In the genomic region with DNA sequence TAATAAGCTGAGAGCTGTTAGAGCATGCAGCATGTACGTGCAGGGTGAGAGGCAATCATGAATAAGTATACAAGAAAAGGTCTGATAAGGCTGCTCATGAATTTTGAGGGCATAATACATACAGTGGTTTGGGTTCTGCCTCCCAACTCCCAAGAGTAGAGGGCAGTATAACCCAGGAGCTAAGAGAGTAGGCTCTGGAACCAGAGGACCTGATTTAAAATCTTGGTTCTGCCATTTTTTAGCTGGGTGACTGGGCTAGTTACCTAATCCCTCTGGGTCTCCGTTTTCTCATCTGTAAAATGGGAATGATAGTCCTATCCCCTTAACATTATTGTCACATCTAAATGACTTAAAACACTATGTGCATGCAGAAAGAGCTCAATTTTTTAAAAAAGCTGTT, we compare ENCODE assay signal across 20 cellular contexts.
DNase-seq lines count a peak whose midpoint lies in the region; ATAC-seq, FAIRE-seq and TF ChIP-seq lines count a peak whose summit lies in the region.
"Had no signal": no experiment of that assay in that cellular context is flagged by ENCODE, and none has a peak within 500 bp of the region (broad histone marks: within the 10 kb centered on the region; RNA-seq: fewer than 3 reads in every experiment).

No MANE protein-coding gene starts in this region.

- no peak; the same call in 2 of the 3 replicates for ATAC-seq in K562
- no peak for ATAC-seq in foreskin keratinocyte
- ATAC-seq: activated T-cell treated with anti-CD3 and anti-CD28 coated beads, Interleukin-2, amount 50 U/mL, for 4 hours; mucosa of descending colon; pancreas; stimulated activated naive CD8-positive, alpha-beta T cell treated with anti-CD3 and anti-CD28 coated beads, Interleukin-15, Interleukin-2, amounts not matched to agents 100 U/mL and 50 U/mL, for 24 hours had no signal

- H3K79me2 ChIP-seq in K562 (ENCODE audit: control insufficient read depth, insufficient read depth, low read length), result no peaks in the 10 kb centered on the region

- no peak overlapping the region for H3K4me3 Mint-ChIP-seq in CD14-positive monocyte
- H3K4me3 Mint-ChIP-seq: activated CD4-positive, alpha-beta T cell treated with anti-CD3 and anti-CD28 coated beads, Interleukin-2, amount 10 ng/mL, durations not matched to agents 24 days and 14 days; activated T-cell treated with anti-CD3 and anti-CD28 coated beads, Interleukin-2, amount 50 U/mL, for 4 hours; CD8-positive, alpha-beta memory T cell; dendritic cell treated with granulocyte-macrophage colony-stimulating factor and Interleukin-4, amounts not matched to agents 40 ng/mL and 50 ng/mL, for 4 days had no signal

- no peaks in the 10 kb centered on the region for H3K36me3 ChIP-seq in K562 (ENCODE audit: control insufficient read depth, insufficient read depth, low read length)

- no peak overlapping the region for H3K27ac ChIP-seq in K562 (ENCODE audit: extremely low read depth, low read depth, low read length)
- H3K27ac ChIP-seq in foreskin keratinocyte, result no peak overlapping the region
- H3K27ac ChIP-seq: pancreas, PC-9 had no signal

- peaks cover 1 to 5% (median 3%) of the 10 kb centered on the region in 3 donors for H3K27me3 Mint-ChIP-seq in CD14-positive monocyte (ENCODE audit: low read depth in 3 of 3)
- H3K27me3 Mint-ChIP-seq: dendritic cell treated with granulocyte-macrophage colony-stimulating factor and Interleukin-4, amounts not matched to agents 40 ng/mL and 50 ng/mL, for 4 days had no signal

- H4K20me1 ChIP-seq in K562 (replicated peaks; ENCODE audit: control insufficient read depth, insufficient read depth, low read length), result no peaks in the 10 kb centered on the region

- H3K27me3 ChIP-seq in K562 (ENCODE audit: control insufficient read depth in 2 of 2, insufficient read depth in 2 of 2, low read length in 2 of 2) (no peaks in the 10 kb centered on the region), foreskin keratinocyte (peaks cover 1% of the 10 kb centered on the region)
- H3K27me3 ChIP-seq: pancreas had no signal

- DNase-seq in EH (ENCODE audit: low read depth) (peak; percentile 24), LHCN-M2 (ENCODE audit: low read depth) (peak; percentile 17), K562 (ENCODE audit: extremely low read depth in 1 of 4, low spot score in 3 of 4) (peak in 1 of 4 experiments; percentile 9), foreskin keratinocyte (no peak), NK-92 (lab: John Stamatoyannopoulos, UW; ENCODE audit: unreplicated experiment) (no peak), CD14-positive monocyte (ENCODE audit: low spot score) (no peak), CD1c-positive myeloid dendritic cell (ENCODE audit: extremely low spot score) (no peak)
- no peak for DNase-seq in activated CD8-positive, alpha-beta memory T cell treated with anti-CD3 and anti-CD28 coated beads, Interleukin-2, amount 50 U/mL, for 4 hours
- DNase-seq: activated CD4-positive, alpha-beta T cell treated with anti-CD3 and anti-CD28 coated beads, Interleukin-2, amount 10 ng/mL, durations not matched to agents 24 days and 14 days; activated T-cell treated with anti-CD3 and anti-CD28 coated beads, Interleukin-2, amount 50 U/mL, for 4 hours; CD8-positive, alpha-beta memory T cell; mucosa of descending colon; pancreas; PC-9; small intestine; stimulated activated naive CD8-positive, alpha-beta T cell treated with anti-CD3 and anti-CD28 coated beads, Interleukin-15, Interleukin-2, amounts not matched to agents 100 U/mL and 50 U/mL, for 24 hours; T-helper 2 cell had no signal

- in situ Hi-C loops in K562 (cut with MboI), result no loop called here

- BruUV-seq in K562 (replicated peaks; lab: Mats Ljungman, UMichigan), result no TSS peak

- no peak overlapping the region for H3K4me3 ChIP-seq in K562
- H3K4me3 ChIP-seq: mucosa of descending colon, pancreas, PC-9 had no signal

- CTCF ChIA-PET in K562 (lab: Yijun Ruan, JAX; ENCODE audit: low intra/inter-chr PET ratio), result no interaction called here

- peaks cover 0 to 2% (median 0%) of the 10 kb centered on the region in 7 donors for H3K9me3 Mint-ChIP-seq in CD14-positive monocyte
- H3K9me3 Mint-ChIP-seq: activated CD4-positive, alpha-beta T cell treated with anti-CD3 and anti-CD28 coated beads, Interleukin-2, amount 10 ng/mL, durations not matched to agents 24 days and 14 days; activated T-cell treated with anti-CD3 and anti-CD28 coated beads, Interleukin-2, amount 50 U/mL, for 4 hours; CD8-positive, alpha-beta memory T cell; dendritic cell treated with granulocyte-macrophage colony-stimulating factor and Interleukin-4, amounts not matched to agents 40 ng/mL and 50 ng/mL, for 4 days had no signal

- POLR2A ChIA-PET in K562 (lab: Yijun Ruan, JAX), result interaction anchor here (0.8 kb wide), 1 partner anchor 12 kb away, joined by 3 read pairs; no protein-coding TSS in a partner anchor

- TF ChIP-seq EP300 in K562 (IDR thresholded peaks at IDR 0.05; ENCODE audit: low read length), result no peak

- no peaks in the 10 kb centered on the region for H3K4me1 Mint-ChIP-seq in CD14-positive monocyte
- H3K4me1 Mint-ChIP-seq: activated CD4-positive, alpha-beta T cell treated with anti-CD3 and anti-CD28 coated beads, Interleukin-2, amount 10 ng/mL, durations not matched to agents 24 days and 14 days; CD8-positive, alpha-beta memory T cell had no signal

- H3K36me3 Mint-ChIP-seq in CD14-positive monocyte, result no peaks in the 10 kb centered on the region
- H3K36me3 Mint-ChIP-seq: CD8-positive, alpha-beta memory T cell had no signal

- intact Hi-C loops in K562 (cut with micrococcal nuclease), result loop anchor here (10.0 kb wide), 1 partner anchor 311 kb away; no protein-coding TSS in a partner anchor
- intact Hi-C loops in CD14-positive monocyte (cut with micrococcal nuclease), result no loop called here

- no peak overlapping the region for H3K27ac Mint-ChIP-seq in CD14-positive monocyte
- H3K27ac Mint-ChIP-seq: activated CD4-positive, alpha-beta T cell treated with anti-CD3 and anti-CD28 coated beads, Interleukin-2, amount 10 ng/mL, durations not matched to agents 24 days and 14 days; CD8-positive, alpha-beta memory T cell; dendritic cell treated with granulocyte-macrophage colony-stimulating factor and Interleukin-4, amounts not matched to agents 40 ng/mL and 50 ng/mL, for 4 days had no signal

- no peak overlapping the region for H2AFZ ChIP-seq in K562 (ENCODE audit: low read depth, low read length)
- H2AFZ ChIP-seq: PC-9 had no signal

- no peaks in the 10 kb centered on the region for H3K9me3 ChIP-seq in K562 (replicated peaks; ENCODE audit: control insufficient read depth, insufficient read depth, low read depth, low read length)
- H3K9me3 ChIP-seq: mucosa of descending colon, pancreas had no signal

- TF ChIP-seq CTCF in K562 (IDR thresholded peaks at IDR 0.05 in 2 of 3, conservative IDR thresholded peaks at IDR 0.05 in 1 of 3; ENCODE audit: insufficient read depth in 2 of 3, low read depth in 1 of 3, low read length in 3 of 3) (peak in 1 of 3 experiments; percentile 22; a peak in 1 of 6 replicates), foreskin keratinocyte (conservative IDR thresholded peaks at IDR 0.05) (peak; percentile 58), CD14-positive monocyte (IDR thresholded peaks at IDR 0.05) (no peak)

- no peak for FAIRE-seq in K562 (lab: Jason Lieb, UNC)
- FAIRE-seq: frontal cortex, G401.6, pancreas, small intestine had no signal

- no peaks in the 10 kb centered on the region for H3K9me1 ChIP-seq in K562 (ENCODE audit: control insufficient read depth, insufficient read depth, low read length)

- peak in 1 of 2 experiments; percentile 15; a peak in 1 of 4 replicates for TF ChIP-seq RAD21 in K562 (CRISPR knock-in tag; conservative IDR thresholded peaks at IDR 0.05 in 1 of 2, IDR thresholded peaks at IDR 0.05 in 1 of 2)

- H3K9ac ChIP-seq in K562 (ENCODE audit: insufficient read depth in 1 of 2, low read depth in 2 of 2, low read length in 2 of 2), result no peak overlapping the region

- 12% methylated on average over 2 of the region's 2 CpGs for WGBS in K562 (ENCODE audit: insufficient coverage, low coverage, missing lambda C conversion rate)

- TF ChIP-seq POLR2A in K562 (conservative IDR thresholded peaks at IDR 0.05), result no peak

- H3K4me2 ChIP-seq in K562 (ENCODE audit: insufficient read depth, low read length), result no peak overlapping the region
- H3K4me2 ChIP-seq: PC-9 had no signal

- peaks cover 4 to 11% of the 10 kb centered on the region in 2 experiments for H3K4me1 ChIP-seq in K562 (replicated peaks in 1 of 2; ENCODE audit: control insufficient read depth in 2 of 2, insufficient read depth in 2 of 2, low read length in 2 of 2)
- no peaks in the 10 kb centered on the region for H3K4me1 ChIP-seq in foreskin keratinocyte
- H3K4me1 ChIP-seq: pancreas had no signal

TF ChIP-seq in K562, 482 proteins besides CTCF, POLR2A, EP300 and RAD21:
- TF ChIP-seq KLF16 (IDR thresholded peaks at IDR 0.05) (no peak), MXI1 (IDR thresholded peaks at IDR 0.05; ENCODE audit: low read depth, low read length) (no peak), ZNF75A (CRISPR knock-in tag; IDR thresholded peaks at IDR 0.05) (no peak), NCOA6 (IDR thresholded peaks at IDR 0.05) (no peak), RBM25 (IDR thresholded peaks at IDR 0.05; ENCODE audit: low read depth, low read length, severe bottlenecking) (peak; percentile 75), KAT7 (CRISPR knock-in tag; IDR thresholded peaks at IDR 0.05; ENCODE audit: borderline replicate concordance) (no peak), E2F3 (CRISPR knock-in tag; IDR thresholded peaks at IDR 0.05) (no peak), NR2C1 (IDR thresholded peaks at IDR 0.05) (no peak), NR2C1 (tag; IDR thresholded peaks at IDR 0.05) (no peak)
- TF ChIP-seq, protein P1, sequence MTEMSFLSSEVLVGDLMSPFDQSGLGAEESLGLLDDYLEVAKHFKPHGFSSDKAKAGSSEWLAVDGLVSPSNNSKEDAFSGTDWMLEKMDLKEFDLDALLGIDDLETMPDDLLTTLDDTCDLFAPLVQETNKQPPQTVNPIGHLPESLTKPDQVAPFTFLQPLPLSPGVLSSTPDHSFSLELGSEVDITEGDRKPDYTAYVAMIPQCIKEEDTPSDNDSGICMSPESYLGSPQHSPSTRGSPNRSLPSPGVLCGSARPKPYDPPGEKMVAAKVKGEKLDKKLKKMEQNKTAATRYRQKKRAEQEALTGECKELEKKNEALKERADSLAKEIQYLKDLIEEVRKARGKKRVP (CRISPR knock-in tag; IDR thresholded peaks at IDR 0.05), result no peak

Comparison
In these comparisons a context has a peak if more than half of its experiments do, and no peak if none do; other contexts are left out.
1. DNase-seq: peak in EH (single experiment) and LHCN-M2 (single experiment); none in foreskin keratinocyte (0 of 2), activated CD8-positive, alpha-beta memory T cell treated with anti-CD3 and anti-CD28 coated beads, Interleukin-2, amount 50 U/mL, for 4 hours (single experiment), NK-92 (single experiment), CD14-positive monocyte (single experiment) and CD1c-positive myeloid dendritic cell (single experiment).